2 cellular contexts compared by ENCODE assay signal in the genomic region with DNA sequence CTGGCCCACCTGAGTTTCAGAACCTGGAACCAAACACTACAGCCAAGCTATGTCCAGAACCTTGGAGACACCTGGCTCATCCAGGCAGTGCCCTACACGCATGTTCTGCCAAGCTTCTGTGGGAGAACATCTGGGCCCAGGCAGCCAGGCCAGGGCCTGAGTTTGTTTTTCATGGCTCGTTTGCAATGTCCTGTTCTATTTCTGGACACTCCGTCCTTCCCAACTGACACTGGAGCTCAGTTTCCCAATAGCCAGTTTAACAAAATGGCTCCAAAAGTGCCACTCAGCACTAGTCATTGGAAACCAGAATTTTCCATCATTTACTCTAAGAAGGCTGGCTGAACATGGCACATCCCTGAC.
TF ChIP-seq lines count a peak whose summit lies in the region.

No MANE protein-coding gene starts in this region.

TF ChIP-seq in SK-N-SH treated with all-trans-retinoic acid at 6 μM for 48 hours, 23 proteins besides CTCF, POLR2A, EP300 and RAD21 (continued from another document):
- TF ChIP-seq, protein P1, sequence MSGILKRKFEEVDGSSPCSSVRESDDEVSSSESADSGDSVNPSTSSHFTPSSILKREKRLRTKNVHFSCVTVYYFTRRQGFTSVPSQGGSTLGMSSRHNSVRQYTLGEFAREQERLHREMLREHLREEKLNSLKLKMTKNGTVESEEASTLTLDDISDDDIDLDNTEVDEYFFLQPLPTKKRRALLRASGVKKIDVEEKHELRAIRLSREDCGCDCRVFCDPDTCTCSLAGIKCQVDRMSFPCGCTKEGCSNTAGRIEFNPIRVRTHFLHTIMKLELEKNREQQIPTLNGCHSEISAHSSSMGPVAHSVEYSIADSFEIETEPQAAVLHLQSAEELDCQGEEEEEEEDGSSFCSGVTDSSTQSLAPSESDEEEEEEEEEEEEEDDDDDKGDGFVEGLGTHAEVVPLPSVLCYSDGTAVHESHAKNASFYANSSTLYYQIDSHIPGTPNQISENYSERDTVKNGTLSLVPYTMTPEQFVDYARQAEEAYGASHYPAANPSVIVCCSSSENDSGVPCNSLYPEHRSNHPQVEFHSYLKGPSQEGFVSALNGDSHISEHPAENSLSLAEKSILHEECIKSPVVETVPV (CRISPR knock-in tag; IDR thresholded peaks at IDR 0.05): no peak
- no peak for TF ChIP-seq SNAI2 (CRISPR knock-in tag; IDR thresholded peaks at IDR 0.05)
- TF ChIP-seq ZNF8 (CRISPR knock-in tag; IDR thresholded peaks at IDR 0.05): no peak
- no peak for TF ChIP-seq OSR1 (CRISPR knock-in tag; IDR thresholded peaks at IDR 0.05)
- no peak for TF ChIP-seq ZNF70 (CRISPR knock-in tag; IDR thresholded peaks at IDR 0.05)
- TF ChIP-seq ZNF565 (CRISPR knock-in tag; conservative IDR thresholded peaks at IDR 0.05; ENCODE audit: low read depth): no peak
- TF ChIP-seq ESRRG (CRISPR knock-in tag; IDR thresholded peaks at IDR 0.05): no peak
- no peak for TF ChIP-seq ZFP3 (CRISPR knock-in tag; IDR thresholded peaks at IDR 0.05)

TF ChIP-seq in liver, 16 proteins besides CTCF, POLR2A, EP300 and RAD21 (continued from another document):
- TF ChIP-seq ZBTB33 (IDR thresholded peaks at IDR 0.05): peak; percentile 45
- no peak for TF ChIP-seq HNF4G (IDR thresholded peaks at IDR 0.05)
- no peak for TF ChIP-seq TAF1 (conservative IDR thresholded peaks at IDR 0.05)
- peak; percentile 29 for TF ChIP-seq ATF3 (IDR thresholded peaks at IDR 0.05)
- TF ChIP-seq RXRA (IDR thresholded peaks at IDR 0.05): peak; percentile 46 to 63
- TF ChIP-seq MAX (IDR thresholded peaks at IDR 0.05): peak; percentile 64
- TF ChIP-seq HNF4A (conservative IDR thresholded peaks at IDR 0.05): peak; percentile 38 to 66
- TF ChIP-seq EGR1 (IDR thresholded peaks at IDR 0.05; ENCODE audit: low read depth in 2 of 2): no peak
- no peak for TF ChIP-seq FOXA1 (IDR thresholded peaks at IDR 0.05)
- no peak for TF ChIP-seq REST (IDR thresholded peaks at IDR 0.05)
